8 cellular contexts compared by ENCODE assay signal in the genomic region with DNA sequence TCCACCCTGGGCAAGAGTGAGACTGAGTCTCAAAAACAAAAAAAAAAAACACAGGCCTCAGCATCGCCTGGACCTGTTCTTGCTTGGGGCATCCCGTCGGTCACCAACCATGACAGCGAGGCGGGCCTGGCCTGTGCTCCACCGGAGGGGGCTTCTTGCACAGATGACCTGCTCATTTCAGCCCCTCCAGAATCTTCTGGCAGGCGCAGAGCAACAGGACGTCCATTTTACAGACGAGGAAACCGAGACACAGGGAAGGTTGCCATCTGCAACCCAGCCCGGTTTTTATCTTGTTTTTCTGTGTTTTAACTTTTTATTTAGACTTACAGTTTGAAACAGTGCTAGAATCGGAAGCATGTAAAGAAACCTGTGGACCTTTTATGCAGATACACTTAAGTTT. TPM values are rescaled to one million over a fixed set of nuclear protein-coding genes. Genes with fewer than 3 reads are reported as not detected.
DNase-seq lines count a peak whose midpoint lies in the region; ATAC-seq and TF ChIP-seq lines count a peak whose summit lies in the region.

No MANE protein-coding gene starts in this region.

- DNase-seq in heart right ventricle (no peak), cardiac septum (ENCODE audit: low spot score) (no peak), NAMALWA (ENCODE audit: low spot score) (no peak)
- DNase-seq in central memory CD8-positive, alpha-beta T cell (ENCODE audit: low spot score in 2 of 2): no peak

- no peaks in the 10 kb centered on the region for H3K9me3 Mint-ChIP-seq in central memory CD8-positive, alpha-beta T cell

- H3K27me3 ChIP-seq in heart right ventricle (no peaks in the 10 kb centered on the region), mucosa of rectum (ENCODE audit: control insufficient read depth in 2 of 2, insufficient read depth in 2 of 2, low read length in 2 of 2) (no peaks in the 10 kb centered on the region)

- no peaks in the 10 kb centered on the region for H3K27me3 Mint-ChIP-seq in central memory CD8-positive, alpha-beta T cell

- H3K4me1 ChIP-seq in heart right ventricle (peaks cover 0 to 50% (median 18%) of the 10 kb centered on the region in 9 donors), mucosa of rectum (ENCODE audit: control insufficient read depth in 2 of 2, insufficient read depth in 2 of 2, low read length in 2 of 2) (peaks cover 6 to 8% of the 10 kb centered on the region in 2 donors)

- no peak for TF ChIP-seq CTCF in heart right ventricle (IDR thresholded peaks at IDR 0.05)

- ATAC-seq in heart right ventricle (no peak), HG02678 (IDR thresholded peaks at IDR 0.05; ENCODE audit: unreplicated experiment) (no peak), GM19463 (IDR thresholded peaks at IDR 0.05; ENCODE audit: unreplicated experiment) (no peak), GM18502 (IDR thresholded peaks at IDR 0.05; ENCODE audit: poor library complexity, unreplicated experiment) (no peak)
- ATAC-seq in central memory CD8-positive, alpha-beta T cell (replicated peaks; ENCODE audit: extremely low read depth, poor library complexity, severe bottlenecking): no peak

- H3K36me3 ChIP-seq in heart right ventricle (peaks cover 0 to 27% (median 15%) of the 10 kb centered on the region in 9 donors), mucosa of rectum (ENCODE audit: control insufficient read depth in 2 of 2, insufficient read depth in 2 of 2, low read length in 2 of 2) (peaks cover 9 to 17% of the 10 kb centered on the region in 2 donors)

- H3K9ac ChIP-seq in mucosa of rectum (ENCODE audit: low read depth in 1 of 2, low read length in 2 of 2): peak overlapping the region; percentile 85 to 94

- H3K4me3 ChIP-seq in heart right ventricle: peak overlapping the region; percentile 69 to 100 (median 94)
- H3K4me3 ChIP-seq in mucosa of rectum (ENCODE audit: low read length in 2 of 2): peak overlapping the region; percentile 86 to 91

- H3K9me3 ChIP-seq in heart right ventricle (no peaks in the 10 kb centered on the region), mucosa of rectum (ENCODE audit: control insufficient read depth in 2 of 2, low read length in 2 of 2) (no peaks in the 10 kb centered on the region)

- H3K36me3 Mint-ChIP-seq in central memory CD8-positive, alpha-beta T cell (ENCODE audit: insufficient read depth): peaks cover 15% of the 10 kb centered on the region

- peak overlapping the region; percentile 88 for H3K4me3 Mint-ChIP-seq in central memory CD8-positive, alpha-beta T cell

- 79 to 89% methylated on average over 12 of the region's 12 CpGs for WGBS in heart right ventricle, 2 donors

- intact Hi-C loops in heart right ventricle (cut with DNase I): loop anchor here in 1 of 10 donors (5.0 kb wide), 1 partner anchor 48 kb away; no protein-coding TSS in a partner anchor
- intact Hi-C loops in cardiac septum (cut with DNase I): loop anchor here (10.0 kb wide), 1 partner anchor 70 kb away; no protein-coding TSS in a partner anchor

- H3K27ac ChIP-seq in heart right ventricle (peak overlapping the region in 5 of 10 donors; percentile 87 to 98 (median 95)), mucosa of rectum (ENCODE audit: low read depth in 2 of 2, low read length in 2 of 2) (peak overlapping the region; percentile 92 to 93)

- H3K4me1 Mint-ChIP-seq in central memory CD8-positive, alpha-beta T cell: peaks cover 34% of the 10 kb centered on the region

- H3K27ac Mint-ChIP-seq in central memory CD8-positive, alpha-beta T cell (ENCODE audit: low read depth): peak overlapping the region; percentile 74

RNA-seq across cellular contexts. Expression of a gene that starts 0.9 kb away (rescaled TPM):
- total RNA-seq in heart right ventricle (10 to 100 TPM; 33.0 to 50.2 (median 39.2) TPM), cardiac septum (34.6 TPM)
- polyA plus RNA-seq in heart right ventricle: 10 to 100 TPM; 44.4 to 61.2 TPM

RNA-seq across cellular contexts. Expression of a gene that starts 14.2 kb away (rescaled TPM):
- total RNA-seq in heart right ventricle (10 to 100 TPM in 3 of 10 donors, 1 to 10 TPM in 7; 6.3 to 13.9 (median 9.3) TPM), cardiac septum (10.3 TPM)
- 10 to 100 TPM in 1 of 2 donors, 1 to 10 TPM in 1; 7.2 to 10.7 TPM for polyA plus RNA-seq in heart right ventricle

RNA-seq across cellular contexts. Expression of a gene that starts 56.3 kb away (rescaled TPM):
- total RNA-seq in heart right ventricle (100 to 1,000 TPM in 1 of 10 donors, 10 to 100 TPM in 9; 64.9 to 101 (median 73.0) TPM), cardiac septum (56.9 TPM)
- polyA plus RNA-seq in heart right ventricle: 100 to 1,000 TPM in 1 of 2 donors, 10 to 100 TPM in 1; 47.8 to 102 TPM
